Comparison of ENCODE assay signal across 2 cellular contexts in the genomic region with DNA sequence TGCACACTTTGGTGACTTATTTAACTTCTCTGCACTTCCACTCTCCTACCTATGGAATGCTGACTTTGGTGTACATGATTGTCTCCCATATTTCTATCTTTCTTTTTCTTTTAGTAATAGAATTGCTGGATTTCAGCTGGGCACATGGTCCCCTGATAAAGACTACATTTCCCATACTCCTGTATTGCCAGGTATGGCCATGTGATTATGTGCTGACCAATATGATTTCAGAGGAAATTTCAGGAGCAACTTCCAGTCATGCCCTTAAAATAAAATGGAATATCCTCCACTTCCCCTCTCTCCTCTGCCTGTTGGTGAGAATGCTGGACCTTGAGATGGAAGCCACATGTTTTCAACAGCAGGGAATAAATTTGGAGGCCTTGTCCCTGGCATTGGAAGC.
A peak's percentile ranks its signal among the peaks of the same experiment; 100 is the strongest.
TF ChIP-seq lines count a peak whose summit lies in the region.

No MANE protein-coding gene starts in this region.

TF ChIP-seq in HepG2, 621 proteins besides CTCF, POLR2A, EP300 and RAD21:
- peak; percentile 83 for TF ChIP-seq THAP11 (CRISPR knock-in tag; IDR thresholded peaks at IDR 0.05)
- TF ChIP-seq NFYC (CRISPR knock-in tag; IDR thresholded peaks at IDR 0.05), result peak; percentile 36; the same call in 1 of the 2 replicates
- TF ChIP-seq ZNF143 (CRISPR knock-in tag; IDR thresholded peaks at IDR 0.05), result peak; percentile 39; the same call in 1 of the 2 replicates
- no peak for TF ChIP-seq ZNF552 (CRISPR knock-in tag; IDR thresholded peaks at IDR 0.05; ENCODE audit: borderline replicate concordance)
- peak; percentile 46; the same call in 1 of the 2 replicates for TF ChIP-seq NFYB (CRISPR knock-in tag; IDR thresholded peaks at IDR 0.05)
- no peak for TF ChIP-seq ATM (IDR thresholded peaks at IDR 0.05; ENCODE audit: borderline replicate concordance)

TF ChIP-seq in K562, 482 proteins besides CTCF, POLR2A, EP300 and RAD21:
- TF ChIP-seq NFYB (IDR thresholded peaks at IDR 0.05; ENCODE audit: extremely low read depth, insufficient read length) (peak; percentile 14), IRF2 (CRISPR knock-in tag; IDR thresholded peaks at IDR 0.05) (no peak), NCOA4 (IDR thresholded peaks at IDR 0.05; ENCODE audit: partially characterized antibody) (no peak), HCFC1 (IDR thresholded peaks at IDR 0.05; ENCODE audit: low read depth, low read length) (peak; percentile 55; the same call in 1 of the 2 replicates), CCAR2 (IDR thresholded peaks at IDR 0.05; ENCODE audit: low read depth, low read length) (no peak)
- TF ChIP-seq, protein P1, sequence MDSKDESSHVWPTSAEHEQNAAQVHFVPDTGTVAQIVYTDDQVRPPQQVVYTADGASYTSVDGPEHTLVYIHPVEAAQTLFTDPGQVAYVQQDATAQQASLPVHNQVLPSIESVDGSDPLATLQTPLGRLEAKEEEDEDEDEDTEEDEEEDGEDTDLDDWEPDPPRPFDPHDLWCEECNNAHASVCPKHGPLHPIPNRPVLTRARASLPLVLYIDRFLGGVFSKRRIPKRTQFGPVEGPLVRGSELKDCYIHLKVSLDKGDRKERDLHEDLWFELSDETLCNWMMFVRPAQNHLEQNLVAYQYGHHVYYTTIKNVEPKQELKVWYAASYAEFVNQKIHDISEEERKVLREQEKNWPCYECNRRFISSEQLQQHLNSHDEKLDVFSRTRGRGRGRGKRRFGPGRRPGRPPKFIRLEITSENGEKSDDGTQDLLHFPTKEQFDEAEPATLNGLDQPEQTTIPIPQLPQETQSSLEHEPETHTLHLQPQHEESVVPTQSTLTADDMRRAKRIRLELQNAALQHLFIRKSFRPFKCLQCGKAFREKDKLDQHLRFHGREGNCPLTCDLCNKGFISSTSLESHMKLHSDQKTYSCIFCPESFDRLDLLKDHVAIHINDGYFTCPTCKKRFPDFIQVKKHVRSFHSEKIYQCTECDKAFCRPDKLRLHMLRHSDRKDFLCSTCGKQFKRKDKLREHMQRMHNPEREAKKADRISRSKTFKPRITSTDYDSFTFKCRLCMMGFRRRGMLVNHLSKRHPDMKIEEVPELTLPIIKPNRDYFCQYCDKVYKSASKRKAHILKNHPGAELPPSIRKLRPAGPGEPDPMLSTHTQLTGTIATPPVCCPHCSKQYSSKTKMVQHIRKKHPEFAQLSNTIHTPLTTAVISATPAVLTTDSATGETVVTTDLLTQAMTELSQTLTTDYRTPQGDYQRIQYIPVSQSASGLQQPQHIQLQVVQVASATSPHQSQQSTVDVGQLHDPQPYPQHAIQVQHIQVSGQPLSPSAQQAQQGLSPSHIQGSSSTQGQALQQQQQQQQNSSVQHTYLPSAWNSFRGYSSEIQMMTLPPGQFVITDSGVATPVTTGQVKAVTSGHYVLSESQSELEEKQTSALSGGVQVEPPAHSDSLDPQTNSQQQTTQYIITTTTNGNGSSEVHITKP (IDR thresholded peaks at IDR 0.05; ENCODE audit: partially characterized antibody), result no peak
- TF ChIP-seq, protein P2, sequence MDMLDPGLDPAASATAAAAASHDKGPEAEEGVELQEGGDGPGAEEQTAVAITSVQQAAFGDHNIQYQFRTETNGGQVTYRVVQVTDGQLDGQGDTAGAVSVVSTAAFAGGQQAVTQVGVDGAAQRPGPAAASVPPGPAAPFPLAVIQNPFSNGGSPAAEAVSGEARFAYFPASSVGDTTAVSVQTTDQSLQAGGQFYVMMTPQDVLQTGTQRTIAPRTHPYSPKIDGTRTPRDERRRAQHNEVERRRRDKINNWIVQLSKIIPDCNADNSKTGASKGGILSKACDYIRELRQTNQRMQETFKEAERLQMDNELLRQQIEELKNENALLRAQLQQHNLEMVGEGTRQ (CRISPR knock-in tag; IDR thresholded peaks at IDR 0.05), result peak; percentile 65
